Comparison of ENCODE assay signal across 1 cellular context in the genomic region with DNA sequence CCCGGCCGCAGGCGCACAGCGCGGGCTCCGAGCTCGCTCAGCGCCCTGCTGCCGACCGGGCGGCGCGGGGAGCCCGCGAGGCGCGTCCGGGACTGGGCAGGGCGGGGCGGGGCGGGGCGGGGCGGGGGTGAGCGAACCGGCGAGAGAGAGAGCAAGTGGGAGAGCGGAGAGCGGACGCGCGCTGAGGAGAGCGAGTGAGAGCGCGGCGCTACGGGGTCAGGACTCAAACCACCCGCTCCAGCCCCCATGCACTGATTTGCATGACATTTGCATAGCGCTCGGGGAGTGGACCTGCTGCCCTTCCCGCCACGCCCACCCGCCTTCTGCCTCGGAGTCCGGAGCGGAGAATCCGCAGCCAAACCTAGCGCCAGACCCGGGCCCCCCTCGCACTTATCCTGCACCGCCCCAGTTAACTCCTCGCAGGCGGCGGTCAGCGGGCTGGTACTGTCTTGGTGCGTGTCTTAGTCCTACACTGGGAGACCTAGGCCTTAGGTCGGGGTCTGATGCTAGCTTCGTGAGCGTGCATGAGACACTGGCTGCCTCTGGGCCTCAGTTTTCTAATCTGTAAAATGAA.
TF ChIP-seq lines count a peak whose summit lies in the region.

A gene with protein sequence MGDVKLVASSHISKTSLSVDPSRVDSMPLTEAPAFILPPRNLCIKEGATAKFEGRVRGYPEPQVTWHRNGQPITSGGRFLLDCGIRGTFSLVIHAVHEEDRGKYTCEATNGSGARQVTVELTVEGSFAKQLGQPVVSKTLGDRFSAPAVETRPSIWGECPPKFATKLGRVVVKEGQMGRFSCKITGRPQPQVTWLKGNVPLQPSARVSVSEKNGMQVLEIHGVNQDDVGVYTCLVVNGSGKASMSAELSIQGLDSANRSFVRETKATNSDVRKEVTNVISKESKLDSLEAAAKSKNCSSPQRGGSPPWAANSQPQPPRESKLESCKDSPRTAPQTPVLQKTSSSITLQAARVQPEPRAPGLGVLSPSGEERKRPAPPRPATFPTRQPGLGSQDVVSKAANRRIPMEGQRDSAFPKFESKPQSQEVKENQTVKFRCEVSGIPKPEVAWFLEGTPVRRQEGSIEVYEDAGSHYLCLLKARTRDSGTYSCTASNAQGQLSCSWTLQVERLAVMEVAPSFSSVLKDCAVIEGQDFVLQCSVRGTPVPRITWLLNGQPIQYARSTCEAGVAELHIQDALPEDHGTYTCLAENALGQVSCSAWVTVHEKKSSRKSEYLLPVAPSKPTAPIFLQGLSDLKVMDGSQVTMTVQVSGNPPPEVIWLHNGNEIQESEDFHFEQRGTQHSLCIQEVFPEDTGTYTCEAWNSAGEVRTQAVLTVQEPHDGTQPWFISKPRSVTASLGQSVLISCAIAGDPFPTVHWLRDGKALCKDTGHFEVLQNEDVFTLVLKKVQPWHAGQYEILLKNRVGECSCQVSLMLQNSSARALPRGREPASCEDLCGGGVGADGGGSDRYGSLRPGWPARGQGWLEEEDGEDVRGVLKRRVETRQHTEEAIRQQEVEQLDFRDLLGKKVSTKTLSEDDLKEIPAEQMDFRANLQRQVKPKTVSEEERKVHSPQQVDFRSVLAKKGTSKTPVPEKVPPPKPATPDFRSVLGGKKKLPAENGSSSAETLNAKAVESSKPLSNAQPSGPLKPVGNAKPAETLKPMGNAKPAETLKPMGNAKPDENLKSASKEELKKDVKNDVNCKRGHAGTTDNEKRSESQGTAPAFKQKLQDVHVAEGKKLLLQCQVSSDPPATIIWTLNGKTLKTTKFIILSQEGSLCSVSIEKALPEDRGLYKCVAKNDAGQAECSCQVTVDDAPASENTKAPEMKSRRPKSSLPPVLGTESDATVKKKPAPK (N-terminal part only) (minus strand): TSS at position 75 of the 574 bp plus-strand sequence. CDS start 90,491 bp downstream, outside the sequence.

TF ChIP-seq in neural cell, 6 proteins besides CTCF, POLR2A, EP300 and RAD21:
- TF ChIP-seq, protein P1, sequence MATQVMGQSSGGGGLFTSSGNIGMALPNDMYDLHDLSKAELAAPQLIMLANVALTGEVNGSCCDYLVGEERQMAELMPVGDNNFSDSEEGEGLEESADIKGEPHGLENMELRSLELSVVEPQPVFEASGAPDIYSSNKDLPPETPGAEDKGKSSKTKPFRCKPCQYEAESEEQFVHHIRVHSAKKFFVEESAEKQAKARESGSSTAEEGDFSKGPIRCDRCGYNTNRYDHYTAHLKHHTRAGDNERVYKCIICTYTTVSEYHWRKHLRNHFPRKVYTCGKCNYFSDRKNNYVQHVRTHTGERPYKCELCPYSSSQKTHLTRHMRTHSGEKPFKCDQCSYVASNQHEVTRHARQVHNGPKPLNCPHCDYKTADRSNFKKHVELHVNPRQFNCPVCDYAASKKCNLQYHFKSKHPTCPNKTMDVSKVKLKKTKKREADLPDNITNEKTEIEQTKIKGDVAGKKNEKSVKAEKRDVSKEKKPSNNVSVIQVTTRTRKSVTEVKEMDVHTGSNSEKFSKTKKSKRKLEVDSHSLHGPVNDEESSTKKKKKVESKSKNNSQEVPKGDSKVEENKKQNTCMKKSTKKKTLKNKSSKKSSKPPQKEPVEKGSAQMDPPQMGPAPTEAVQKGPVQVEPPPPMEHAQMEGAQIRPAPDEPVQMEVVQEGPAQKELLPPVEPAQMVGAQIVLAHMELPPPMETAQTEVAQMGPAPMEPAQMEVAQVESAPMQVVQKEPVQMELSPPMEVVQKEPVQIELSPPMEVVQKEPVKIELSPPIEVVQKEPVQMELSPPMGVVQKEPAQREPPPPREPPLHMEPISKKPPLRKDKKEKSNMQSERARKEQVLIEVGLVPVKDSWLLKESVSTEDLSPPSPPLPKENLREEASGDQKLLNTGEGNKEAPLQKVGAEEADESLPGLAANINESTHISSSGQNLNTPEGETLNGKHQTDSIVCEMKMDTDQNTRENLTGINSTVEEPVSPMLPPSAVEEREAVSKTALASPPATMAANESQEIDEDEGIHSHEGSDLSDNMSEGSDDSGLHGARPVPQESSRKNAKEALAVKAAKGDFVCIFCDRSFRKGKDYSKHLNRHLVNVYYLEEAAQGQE (IDR thresholded peaks at IDR 0.05; ENCODE audit: borderline replicate concordance), result no peak
- TF ChIP-seq EZH2 (IDR thresholded peaks at IDR 0.05; ENCODE audit: borderline replicate concordance, insufficient read depth, low read length, poor library complexity, severe bottlenecking), result no peak
- TF ChIP-seq SMC3 (conservative IDR thresholded peaks at IDR 0.05; ENCODE audit: poor library complexity), result no peak
- no peak for TF ChIP-seq MXI1 (conservative IDR thresholded peaks at IDR 0.05; ENCODE audit: poor library complexity, severe bottlenecking)
- TF ChIP-seq POLR2AphosphoS5 (IDR thresholded peaks at IDR 0.05), result no peak
- TF ChIP-seq TAF1 (IDR thresholded peaks at IDR 0.05; ENCODE audit: low read depth), result no peak
